Comparison of ENCODE assay signal across 1 cellular context in the genomic region with DNA sequence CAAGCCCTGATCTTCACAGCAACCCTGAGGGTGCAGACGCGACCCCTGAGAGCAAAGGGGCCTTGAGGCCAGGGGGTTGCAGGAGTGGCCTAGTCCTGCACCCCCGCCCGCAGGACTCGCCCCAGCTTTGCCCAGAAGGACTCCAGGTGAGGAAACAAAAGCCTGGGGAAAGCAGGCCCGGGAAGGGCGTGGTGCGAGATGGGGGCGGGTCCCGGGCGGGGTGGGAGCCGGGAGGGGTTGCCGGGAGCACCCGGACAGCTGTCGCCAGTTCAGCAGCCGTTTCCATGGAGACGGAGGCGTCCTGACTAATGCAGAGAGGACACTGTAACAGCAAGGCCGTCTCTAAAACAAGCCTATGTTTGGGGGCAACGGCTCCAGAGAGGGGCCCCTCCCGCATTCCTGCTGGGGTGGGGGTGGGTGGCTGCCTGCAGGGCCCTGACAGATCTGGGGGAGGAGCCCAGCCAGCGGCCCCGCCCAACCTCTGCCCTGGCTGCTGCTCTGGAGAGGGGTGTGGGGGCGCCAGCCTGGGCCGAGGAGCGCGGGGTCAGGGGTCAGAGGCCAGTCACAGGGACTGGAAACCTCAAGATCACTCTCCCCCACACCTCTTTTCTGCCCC.
TF ChIP-seq lines count a peak whose summit lies in the region.

No MANE protein-coding gene starts in this region.

TF ChIP-seq in HEK293, 187 proteins besides CTCF, POLR2A, EP300 and RAD21 (continued from another document):
- peak; percentile 51 for TF ChIP-seq ZBTB11 (tag by site-specific recombination; conservative IDR thresholded peaks at IDR 0.05; ENCODE audit: low read depth)
- no peak for TF ChIP-seq MZF1 (tag by site-specific recombination; IDR thresholded peaks at IDR 0.05; ENCODE audit: borderline replicate concordance)
- TF ChIP-seq, protein P1, sequence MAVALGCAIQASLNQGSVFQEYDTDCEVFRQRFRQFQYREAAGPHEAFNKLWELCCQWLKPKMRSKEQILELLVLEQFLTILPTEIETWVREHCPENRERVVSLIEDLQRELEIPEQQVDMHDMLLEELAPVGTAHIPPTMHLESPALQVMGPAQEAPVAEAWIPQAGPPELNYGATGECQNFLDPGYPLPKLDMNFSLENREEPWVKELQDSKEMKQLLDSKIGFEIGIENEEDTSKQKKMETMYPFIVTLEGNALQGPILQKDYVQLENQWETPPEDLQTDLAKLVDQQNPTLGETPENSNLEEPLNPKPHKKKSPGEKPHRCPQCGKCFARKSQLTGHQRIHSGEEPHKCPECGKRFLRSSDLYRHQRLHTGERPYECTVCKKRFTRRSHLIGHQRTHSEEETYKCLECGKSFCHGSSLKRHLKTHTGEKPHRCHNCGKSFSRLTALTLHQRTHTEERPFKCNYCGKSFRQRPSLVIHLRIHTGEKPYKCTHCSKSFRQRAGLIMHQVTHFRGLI (tag by site-specific recombination; IDR thresholded peaks at IDR 0.05): peak; percentile 50; the same call in 1 of the 2 replicates
- peak; percentile 63; the same call in 1 of the 2 replicates for TF ChIP-seq KLF10 (tag by site-specific recombination; IDR thresholded peaks at IDR 0.05)
- TF ChIP-seq ZBTB7A (tag by site-specific recombination; IDR thresholded peaks at IDR 0.05; ENCODE audit: low read depth): no peak
- peak; percentile 84 for TF ChIP-seq ZNF341 (tag by site-specific recombination; IDR thresholded peaks at IDR 0.05; ENCODE audit: low read depth)
- no peak for TF ChIP-seq ZSCAN4 (tag by site-specific recombination; IDR thresholded peaks at IDR 0.05)
- 0 out of 2 replicates have a peak, but pooled peaks have one; percentile 31 for TF ChIP-seq ZNF335 (tag by site-specific recombination; conservative IDR thresholded peaks at IDR 0.05)
- TF ChIP-seq KLF1 (tag by site-specific recombination; IDR thresholded peaks at IDR 0.05): peak; percentile 97
- TF ChIP-seq, protein P2, sequence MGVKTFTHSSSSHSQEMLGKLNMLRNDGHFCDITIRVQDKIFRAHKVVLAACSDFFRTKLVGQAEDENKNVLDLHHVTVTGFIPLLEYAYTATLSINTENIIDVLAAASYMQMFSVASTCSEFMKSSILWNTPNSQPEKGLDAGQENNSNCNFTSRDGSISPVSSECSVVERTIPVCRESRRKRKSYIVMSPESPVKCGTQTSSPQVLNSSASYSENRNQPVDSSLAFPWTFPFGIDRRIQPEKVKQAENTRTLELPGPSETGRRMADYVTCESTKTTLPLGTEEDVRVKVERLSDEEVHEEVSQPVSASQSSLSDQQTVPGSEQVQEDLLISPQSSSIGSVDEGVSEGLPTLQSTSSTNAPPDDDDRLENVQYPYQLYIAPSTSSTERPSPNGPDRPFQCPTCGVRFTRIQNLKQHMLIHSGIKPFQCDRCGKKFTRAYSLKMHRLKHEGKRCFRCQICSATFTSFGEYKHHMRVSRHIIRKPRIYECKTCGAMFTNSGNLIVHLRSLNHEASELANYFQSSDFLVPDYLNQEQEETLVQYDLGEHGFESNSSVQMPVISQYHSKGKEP (tag by site-specific recombination; IDR thresholded peaks at IDR 0.05): 0 out of 2 replicates have a peak, but pooled peaks have one; percentile 19
- TF ChIP-seq ZNF266 (tag by site-specific recombination; IDR thresholded peaks at IDR 0.05; ENCODE audit: low read depth): no peak
- no peak for TF ChIP-seq TRIM28 (IDR thresholded peaks at IDR 0.05; ENCODE audit: borderline replicate concordance, low read length)
- TF ChIP-seq OVOL3 (tag by site-specific recombination; IDR thresholded peaks at IDR 0.05): no peak
- TF ChIP-seq SP3 (tag by site-specific recombination; IDR thresholded peaks at IDR 0.05): peak; percentile 53; the same call in 1 of the 2 replicates
- TF ChIP-seq PATZ1 (tag by site-specific recombination; IDR thresholded peaks at IDR 0.05): peak; percentile 64
- no peak for TF ChIP-seq ZNF140 (tag by site-specific recombination; IDR thresholded peaks at IDR 0.05)
- TF ChIP-seq ZNF19 (tag by site-specific recombination; IDR thresholded peaks at IDR 0.05; ENCODE audit: low read depth): no peak
- TF ChIP-seq ZNF580 (tag by site-specific recombination; IDR thresholded peaks at IDR 0.05): no peak
- TF ChIP-seq SP2 (tag by site-specific recombination; IDR thresholded peaks at IDR 0.05): peak; percentile 29
- peak; percentile 72; the same call in 1 of the 2 replicates for TF ChIP-seq KLF16 (tag by site-specific recombination; IDR thresholded peaks at IDR 0.05)
- TF ChIP-seq ZNF514 (tag by site-specific recombination; IDR thresholded peaks at IDR 0.05): no peak
- peak; percentile 93 for TF ChIP-seq KLF9 (tag by site-specific recombination; IDR thresholded peaks at IDR 0.05; ENCODE audit: low read depth)
- 0 out of 2 replicates have a peak, but pooled peaks have one; percentile 26 for TF ChIP-seq EGR2 (tag by site-specific recombination; IDR thresholded peaks at IDR 0.05; ENCODE audit: low read depth)
